ENCODE assay signal across 1 cellular context in the genomic region with DNA sequence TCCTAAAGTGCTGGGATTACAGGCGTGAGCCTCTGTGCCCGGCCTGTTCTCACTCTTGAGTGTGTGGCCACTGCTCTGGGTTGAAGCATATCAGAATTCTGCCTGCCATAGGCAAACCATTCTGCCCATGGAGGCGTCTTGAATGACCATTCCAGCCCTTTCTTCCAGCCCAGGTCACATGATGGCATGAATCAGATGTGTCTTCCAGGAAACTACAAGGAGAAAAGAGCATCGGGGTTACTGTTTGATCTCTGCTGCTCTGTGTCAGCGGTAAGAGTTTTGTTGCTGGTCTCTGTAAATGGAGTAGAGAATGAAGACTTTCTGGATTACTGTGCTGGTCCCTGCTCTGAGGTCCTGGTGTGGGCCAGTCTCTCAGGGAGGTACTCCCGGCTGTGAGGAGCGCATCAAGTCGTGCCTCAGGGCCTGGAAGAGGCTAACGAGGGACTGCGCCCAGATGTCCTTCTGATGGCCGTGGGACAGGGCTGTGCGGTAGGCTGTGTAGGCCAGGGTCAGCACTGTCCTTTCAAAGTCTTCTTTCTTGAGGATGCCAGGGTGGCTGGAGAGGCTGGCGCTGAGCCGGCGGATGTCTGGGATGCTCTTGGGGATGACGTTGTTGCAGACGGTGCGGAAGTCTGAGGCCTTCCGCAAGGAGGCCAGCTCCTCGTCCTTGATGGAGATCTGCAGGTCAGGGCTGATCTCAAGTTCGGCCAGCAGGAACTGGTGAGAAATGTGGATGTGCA.
TF ChIP-seq lines count a peak whose summit lies in the region.

No MANE protein-coding gene starts in this region.

TF ChIP-seq in SK-N-SH treated with all-trans-retinoic acid at 6 μM for 48 hours, 23 proteins besides CTCF, POLR2A, EP300 and RAD21 (continued from another document):
- TF ChIP-seq, protein P1, sequence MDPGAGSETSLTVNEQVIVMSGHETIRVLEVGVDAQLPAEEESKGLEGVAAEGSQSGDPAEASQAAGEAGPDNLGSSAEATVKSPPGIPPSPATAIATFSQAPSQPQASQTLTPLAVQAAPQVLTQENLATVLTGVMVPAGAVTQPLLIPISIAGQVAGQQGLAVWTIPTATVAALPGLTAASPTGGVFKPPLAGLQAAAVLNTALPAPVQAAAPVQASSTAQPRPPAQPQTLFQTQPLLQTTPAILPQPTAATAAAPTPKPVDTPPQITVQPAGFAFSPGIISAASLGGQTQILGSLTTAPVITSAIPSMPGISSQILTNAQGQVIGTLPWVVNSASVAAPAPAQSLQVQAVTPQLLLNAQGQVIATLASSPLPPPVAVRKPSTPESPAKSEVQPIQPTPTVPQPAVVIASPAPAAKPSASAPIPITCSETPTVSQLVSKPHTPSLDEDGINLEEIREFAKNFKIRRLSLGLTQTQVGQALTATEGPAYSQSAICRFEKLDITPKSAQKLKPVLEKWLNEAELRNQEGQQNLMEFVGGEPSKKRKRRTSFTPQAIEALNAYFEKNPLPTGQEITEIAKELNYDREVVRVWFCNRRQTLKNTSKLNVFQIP (CRISPR knock-in tag; IDR thresholded peaks at IDR 0.05; ENCODE audit: borderline replicate concordance, low read depth), result no peak
- no peak for TF ChIP-seq TCF4 (CRISPR knock-in tag; IDR thresholded peaks at IDR 0.05; ENCODE audit: borderline replicate concordance)
- no peak for TF ChIP-seq RARB (CRISPR knock-in tag; IDR thresholded peaks at IDR 0.05)
- TF ChIP-seq ZNF8 (CRISPR knock-in tag; IDR thresholded peaks at IDR 0.05), result no peak
